Comparison of ENCODE assay signal across 24 cellular contexts in the genomic region with DNA sequence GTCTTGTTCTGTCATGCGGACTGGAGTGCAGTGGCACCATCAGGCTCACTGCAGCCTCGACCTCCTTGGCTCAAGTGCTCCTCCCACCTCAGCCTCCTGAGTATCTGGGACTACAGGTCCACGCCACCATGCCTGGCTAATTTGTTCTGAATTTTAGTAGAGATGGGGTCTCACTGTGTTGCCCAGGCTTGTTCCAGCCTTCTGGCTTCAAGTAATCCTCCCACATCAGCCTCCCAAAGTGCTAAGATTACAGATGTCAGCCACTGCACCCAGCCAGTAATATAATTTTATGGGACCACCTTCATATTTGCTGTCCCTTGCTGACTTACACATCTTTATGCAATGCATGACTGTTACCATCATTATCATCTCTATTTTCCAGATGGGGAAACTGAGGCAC. TPM values are rescaled to one million over a fixed set of nuclear protein-coding genes. Genes with fewer than 3 reads are reported as not detected.
DNase-seq lines count a peak whose midpoint lies in the region; ATAC-seq, FAIRE-seq and TF ChIP-seq lines count a peak whose summit lies in the region.
"Had no signal": no experiment of that assay in that cellular context is flagged by ENCODE, and none has a peak within 500 bp of the region (broad histone marks: within the 10 kb centered on the region; RNA-seq: fewer than 3 reads in every experiment).

No MANE protein-coding gene starts in this region.

- no peak overlapping the region for H3K4me3 Mint-ChIP-seq in nephron progenitor cell
- H3K4me3 Mint-ChIP-seq: stimulated activated effector memory CD8-positive, alpha-beta T cell treated with anti-CD3 and anti-CD28 coated beads, Interleukin-12 subunit alpha, Interleukin-12 subunit beta, amount 100 ng/mL, for 72 hours had no signal

- no peak overlapping the region for H3K27ac Mint-ChIP-seq in nephron progenitor cell
- H3K27ac Mint-ChIP-seq: stimulated activated effector memory CD8-positive, alpha-beta T cell treated with anti-CD3 and anti-CD28 coated beads, Interleukin-12 subunit alpha, Interleukin-12 subunit beta, amount 100 ng/mL, for 72 hours had no signal

- H2AFZ ChIP-seq in mammary epithelial cell (ENCODE audit: low read depth, low read length) (no peak overlapping the region), endothelial cell of umbilical vein (ENCODE audit: low read depth, low read length) (no peak overlapping the region)
- H2AFZ ChIP-seq: GM23248 had no signal

- POLR2A ChIA-PET in endothelial cell of umbilical vein (lab: Charles Lee): no interaction called here

- no peak for TF ChIP-seq POLR2A in breast epithelium (IDR thresholded peaks at IDR 0.05)
- TF ChIP-seq POLR2A in endothelial cell of umbilical vein (IDR thresholded peaks at IDR 0.05; ENCODE audit: low read depth, low read length): no peak
- TF ChIP-seq POLR2A in prostate gland (IDR thresholded peaks at IDR 0.05): no peak
- no peak for TF ChIP-seq POLR2A in uterus (IDR thresholded peaks at IDR 0.05)

- WGBS in mammary epithelial cell (ENCODE audit: low coverage, missing lambda C conversion rate): 98% methylated on average over 3 of the region's 3 CpGs
- WGBS in prostate gland: 91% methylated on average over 3 of the region's 3 CpGs

- no peaks in the 10 kb centered on the region for H3K27me3 ChIP-seq in breast epithelium
- H3K27me3 ChIP-seq in mammary epithelial cell (ENCODE audit: insufficient read depth, low read length): no peaks in the 10 kb centered on the region
- H3K27me3 ChIP-seq in endothelial cell of umbilical vein (ENCODE audit: control insufficient read depth in 2 of 2, insufficient read depth in 2 of 2, low read length in 2 of 2): no peaks in the 10 kb centered on the region
- no peaks in the 10 kb centered on the region for H3K27me3 ChIP-seq in prostate gland (replicated peaks; ENCODE audit: insufficient read depth)
- no peaks in the 10 kb centered on the region for H3K27me3 ChIP-seq in uterus
- H3K27me3 ChIP-seq: adrenal gland, Peyer's patch, SJSA1 had no signal

- peaks cover 3% of the 10 kb centered on the region for H3K9me3 Mint-ChIP-seq in nephron progenitor cell
- H3K9me3 Mint-ChIP-seq: stimulated activated effector memory CD8-positive, alpha-beta T cell treated with anti-CD3 and anti-CD28 coated beads, Interleukin-12 subunit alpha, Interleukin-12 subunit beta, amount 100 ng/mL, for 72 hours; T-cell had no signal

- H3K4me3 ChIP-seq in breast epithelium (no peak overlapping the region), mammary epithelial cell (replicated peaks in 1 of 3; ENCODE audit: insufficient read depth in 1 of 3, low read depth in 2 of 3, low read length in 3 of 3) (no peak overlapping the region), endothelial cell of umbilical vein (replicated peaks in 1 of 3; ENCODE audit: insufficient read depth in 1 of 3, low read depth in 1 of 3, low read length in 3 of 3) (no peak overlapping the region), prostate gland (no peak overlapping the region), uterus (no peak overlapping the region)
- H3K4me3 ChIP-seq: adrenal gland, GM23248, Peyer's patch, SJSA1 had no signal

- peaks cover 42% of the 10 kb centered on the region for H3K4me1 Mint-ChIP-seq in nephron progenitor cell

- H4K20me1 ChIP-seq in mammary epithelial cell (ENCODE audit: insufficient read depth, low read length) (no peaks in the 10 kb centered on the region), endothelial cell of umbilical vein (replicated peaks; ENCODE audit: control insufficient read depth, extremely low read depth, insufficient read depth, low read length) (no peaks in the 10 kb centered on the region)

- DNase-seq in breast epithelium (ENCODE audit: low spot score in 2 of 2) (no peak), mammary epithelial cell (no peak), endothelial cell of umbilical vein (ENCODE audit: low read depth, low spot score) (no peak), prostate gland (ENCODE audit: low spot score) (no peak), uterus (no peak), nephron progenitor cell (no peak), HuH-7.5 (ENCODE audit: low spot score) (no peak)
- DNase-seq: activated naive CD4-positive, alpha-beta T cell; activated T-cell treated with anti-CD3 and anti-CD28 coated beads, Interleukin-2, amount 50 U/mL, for 1 hour; adrenal gland; AML-193; COR-L47; GF-D8; NCI-H2171; NCI-H524 treated with DMSO at 0.1 percent for 48 hours; occipital lobe; Peyer's patch; T-cell had no signal

- H3K36me3 ChIP-seq in breast epithelium (no peaks in the 10 kb centered on the region), mammary epithelial cell (ENCODE audit: insufficient read depth, low read length) (peaks cover 2% of the 10 kb centered on the region), endothelial cell of umbilical vein (ENCODE audit: control insufficient read depth in 2 of 2, extremely low read depth in 1 of 2, insufficient read depth in 2 of 2, low read length in 2 of 2) (peaks cover 7 to 10% of the 10 kb centered on the region in 2 experiments), prostate gland (no peaks in the 10 kb centered on the region), uterus (no peaks in the 10 kb centered on the region)
- H3K36me3 ChIP-seq: Peyer's patch had no signal

- TF ChIP-seq CTCF in breast epithelium (IDR thresholded peaks at IDR 0.05) (no peak), mammary epithelial cell (conservative IDR thresholded peaks at IDR 0.05 in 1 of 2, IDR thresholded peaks at IDR 0.05 in 1 of 2; ENCODE audit: extremely low read depth in 1 of 2, insufficient read depth in 1 of 2, low read depth in 1 of 2, low read length in 2 of 2) (no peak), endothelial cell of umbilical vein (IDR thresholded peaks at IDR 0.05; ENCODE audit: extremely low read depth in 1 of 2, insufficient read depth in 1 of 2, low read depth in 1 of 2, low read length in 2 of 2) (no peak), prostate gland (IDR thresholded peaks at IDR 0.05) (no peak), uterus (IDR thresholded peaks at IDR 0.05) (no peak), nephron progenitor cell (IDR thresholded peaks at IDR 0.05) (no peak)

- intact Hi-C loops in breast epithelium (cut with DNase I; ENCODE audit: low total_unique reads): no loop called here
- intact Hi-C loops in mammary epithelial cell (cut with micrococcal nuclease): loop anchor here (5.0 kb wide), 1 partner anchor 424 kb away; the partner anchor contains the start of gene RHBDD2
- intact Hi-C loops in endothelial cell of umbilical vein (cut with micrococcal nuclease): no loop called here
- intact Hi-C loops in prostate gland (cut with DNase I): no loop called here
- intact Hi-C loops in uterus (cut with DNase I; ENCODE audit: low total_unique reads): no loop called here

- ATAC-seq in HG03280 (IDR thresholded peaks at IDR 0.05; ENCODE audit: unreplicated experiment): no peak
- ATAC-seq: activated CD4-positive, CD25-positive, alpha-beta regulatory T cell treated with anti-CD3 and anti-CD28 coated beads, Interleukin-2, amount 50 U/mL, for 24 hours; stimulated activated effector memory CD8-positive, alpha-beta T cell treated with anti-CD3 and anti-CD28 coated beads, Interleukin-12 subunit alpha, Interleukin-12 subunit beta, amount 100 ng/mL, for 72 hours; T-cell had no signal

- dilution Hi-C loops in mammary epithelial cell (cut with HindIII; ENCODE audit: low sequenced_read_pairs): no loop called here
- dilution Hi-C loops in endothelial cell of umbilical vein (cut with MboI; ENCODE audit: extremely low pct_ligation_motif_present, low sequenced_read_pairs): no loop called here

- H3K9me1 ChIP-seq in endothelial cell of umbilical vein (replicated peaks; ENCODE audit: control insufficient read depth, extremely low read depth, insufficient read depth, low read length): no peaks in the 10 kb centered on the region

- H3K36me3 Mint-ChIP-seq in nephron progenitor cell (ENCODE audit: low read depth): no peaks in the 10 kb centered on the region
- H3K36me3 Mint-ChIP-seq: T-cell had no signal

- H3K9ac ChIP-seq in mammary epithelial cell (ENCODE audit: insufficient read depth, low read length): no peak overlapping the region
- H3K9ac ChIP-seq in endothelial cell of umbilical vein (replicated peaks; ENCODE audit: extremely low read depth, insufficient read depth, low read length): no peak overlapping the region
- H3K9ac ChIP-seq: GM23248 had no signal

- CTCF ChIA-PET in mammary epithelial cell (lab: Charles Lee; ENCODE audit: low non-redundant PET): no interaction called here
- CTCF ChIA-PET in endothelial cell of umbilical vein (lab: Charles Lee): no interaction called here

- peaks cover 24% of the 10 kb centered on the region for H3K27me3 Mint-ChIP-seq in nephron progenitor cell (ENCODE audit: low read depth, poor library complexity)
- H3K27me3 Mint-ChIP-seq: T-cell had no signal

- H3K27ac ChIP-seq in breast epithelium: peak overlapping the region; percentile 3 to 77
- H3K27ac ChIP-seq in mammary epithelial cell (ENCODE audit: insufficient read depth, low read depth, low read length): no peak overlapping the region
- no peak overlapping the region for H3K27ac ChIP-seq in endothelial cell of umbilical vein (ENCODE audit: insufficient read depth, low read depth, low read length)
- H3K27ac ChIP-seq in prostate gland: peak overlapping the region; percentile 100
- peak overlapping the region; percentile 100 for H3K27ac ChIP-seq in uterus
- H3K27ac ChIP-seq: SJSA1 had no signal

- peak; percentile 24 for FAIRE-seq in endothelial cell of umbilical vein (lab: Jason Lieb, UNC)
- FAIRE-seq: colon had no signal

- H3K4me1 ChIP-seq in breast epithelium (peaks cover 7 to 19% of the 10 kb centered on the region in 2 donors), mammary epithelial cell (ENCODE audit: insufficient read depth, low read length) (peaks cover 58% of the 10 kb centered on the region), endothelial cell of umbilical vein (ENCODE audit: control insufficient read depth, extremely low read depth, insufficient read depth, low read length) (peaks cover 12% of the 10 kb centered on the region), prostate gland (replicated peaks) (peaks cover 19% of the 10 kb centered on the region), uterus (peaks cover 3 to 4% of the 10 kb centered on the region in 2 donors)

- BruUV-seq in mammary epithelial cell (replicated peaks; lab: Mats Ljungman, UMichigan) (no TSS peak), endothelial cell of umbilical vein (replicated peaks; lab: Mats Ljungman, UMichigan) (no TSS peak)

- in situ Hi-C loops in mammary epithelial cell (cut with MboI; ENCODE audit: low sequenced_read_pairs in 2 of 2): loop anchor here in 1 of 2 donors (25.0 kb wide), 2 partner anchors 239 to 439 kb away; no protein-coding TSS in a partner anchor

- H3K9me3 ChIP-seq in breast epithelium (no peaks in the 10 kb centered on the region), mammary epithelial cell (replicated peaks; ENCODE audit: insufficient read depth, low read length) (no peaks in the 10 kb centered on the region), endothelial cell of umbilical vein (replicated peaks; ENCODE audit: control insufficient read depth, insufficient read depth, low read length) (no peaks in the 10 kb centered on the region), prostate gland (no peaks in the 10 kb centered on the region), uterus (no peaks in the 10 kb centered on the region)
- H3K9me3 ChIP-seq: adrenal gland, Peyer's patch, SJSA1 had no signal

- H3K4me2 ChIP-seq in mammary epithelial cell (ENCODE audit: insufficient read depth, low read depth, low read length): no peak overlapping the region
- H3K4me2 ChIP-seq in endothelial cell of umbilical vein (ENCODE audit: insufficient read depth, low read length): no peak overlapping the region

- peaks cover 17% of the 10 kb centered on the region for H3K79me2 ChIP-seq in mammary epithelial cell (ENCODE audit: insufficient read depth, low read length)
- peaks cover 20% of the 10 kb centered on the region for H3K79me2 ChIP-seq in endothelial cell of umbilical vein (ENCODE audit: control insufficient read depth, insufficient read depth, low read length)

RNA-seq across cellular contexts. Expression of gene HSPB1, which starts 1.5 kb away (rescaled TPM):
- total RNA-seq in breast epithelium (100 to 1,000 TPM; 210 to 264 (median 211) TPM), mammary epithelial cell (100 to 1,000 TPM; 523 to 862 TPM), endothelial cell of umbilical vein (1,711 and 1,748 TPM in 2 replicates), prostate gland (100 to 1,000 TPM; 781 to 833 TPM), uterus (1,000 to 10,000 TPM in 1 of 4 donors, 100 to 1,000 TPM in 2, 10 to 100 TPM in 1; 28.8 to 1,391 (median 758) TPM)
- polyA plus RNA-seq in mammary epithelial cell (420 TPM), endothelial cell of umbilical vein (3,130 and 5,305 TPM in 2 replicates)
- polyA minus RNA-seq in mammary epithelial cell (132 TPM), endothelial cell of umbilical vein (292 and 359 TPM in 2 replicates)
- polyA plus RNA-seq in endothelial cell of umbilical vein (2011; cell fraction: cytosol; rRNA removed): 1,445 and 1,938 TPM in 2 replicates
- polyA plus RNA-seq in endothelial cell of umbilical vein (2011; cell fraction: nucleus; rRNA removed): 390 and 520 TPM in 2 replicates
- 685 and 1,218 TPM in 2 replicates for polyA plus RNA-seq in endothelial cell of umbilical vein (2012)
- polyA minus RNA-seq in endothelial cell of umbilical vein (2011; cell fraction: cytosol; rRNA and poly(A)+ RNA removed): 138 TPM
- polyA minus RNA-seq in endothelial cell of umbilical vein (2011; cell fraction: nucleus; rRNA and poly(A)+ RNA removed): 63.3 and 204 TPM in 2 replicates

RNA-seq across cellular contexts. Expression of gene YWHAG, which starts 57.8 kb away (rescaled TPM):
- 100 to 1,000 TPM in 1 of 3 donors, 10 to 100 TPM in 2; 58.7 to 128 (median 63.7) TPM for total RNA-seq in breast epithelium
- total RNA-seq in mammary epithelial cell: 100 to 1,000 TPM; 155 to 227 TPM
- 74.1 TPM for polyA plus RNA-seq in mammary epithelial cell
- polyA minus RNA-seq in mammary epithelial cell: 151 TPM
- 199 and 205 TPM in 2 replicates for total RNA-seq in endothelial cell of umbilical vein
- 41.3 and 55.6 TPM in 2 replicates for polyA plus RNA-seq in endothelial cell of umbilical vein
- polyA plus RNA-seq in endothelial cell of umbilical vein (2011; cell fraction: cytosol; rRNA removed): 62.4 and 66.2 TPM in 2 replicates
- polyA plus RNA-seq in endothelial cell of umbilical vein (2011; cell fraction: nucleus; rRNA removed): 38.7 and 46.1 TPM in 2 replicates
- 145 and 187 TPM in 2 replicates for polyA plus RNA-seq in endothelial cell of umbilical vein (2012)
- 94.8 and 112 TPM in 2 replicates for polyA minus RNA-seq in endothelial cell of umbilical vein
- polyA minus RNA-seq in endothelial cell of umbilical vein (2011; cell fraction: cytosol; rRNA and poly(A)+ RNA removed): 82.6 TPM
- 34.6 and 36.4 TPM in 2 replicates for polyA minus RNA-seq in endothelial cell of umbilical vein (2011; cell fraction: nucleus; rRNA and poly(A)+ RNA removed)
- total RNA-seq in prostate gland: 10 to 100 TPM; 49.1 to 80.2 TPM
- total RNA-seq in uterus: 100 to 1,000 TPM in 1 of 4 donors, 10 to 100 TPM in 3; 17.9 to 109 (median 50.4) TPM

Comparison
In these comparisons a context has a peak if more than half of its experiments do, and no peak if none do; other contexts are left out.
1. H3K27ac ChIP-seq: peak in breast epithelium (2 of 2), prostate gland (2 of 2) and uterus (2 of 2); none in mammary epithelial cell (single experiment) and endothelial cell of umbilical vein (single experiment).